ENCODE assay signal across 11 cellular contexts in genomic region chr2:145593280-145593679, GRCh38.
DNase-seq lines count a peak whose midpoint lies in the region; ATAC-seq and TF ChIP-seq lines count a peak whose summit lies in the region.
"Had no signal": no experiment of that assay in that cellular context is flagged by ENCODE, and none has a peak within 500 bp of the region (broad histone marks: within the 10 kb centered on the region; RNA-seq: fewer than 3 reads in every experiment).

No MANE protein-coding gene starts in this region.

- intact Hi-C loops in CD8-positive, alpha-beta T cell (cut with DNase I, micrococcal nuclease): no loop called here
- intact Hi-C loops in heart left ventricle (cut with DNase I): no loop called here

- H3K27me3 ChIP-seq in SU-DHL-6 (ENCODE audit: low read length): no peaks in the 10 kb centered on the region
- H3K27me3 ChIP-seq in CD8-positive, alpha-beta T cell (ENCODE audit: insufficient read depth, low read length): no peaks in the 10 kb centered on the region
- no peaks in the 10 kb centered on the region for H3K27me3 ChIP-seq in CD8-positive, alpha-beta memory T cell (ENCODE audit: insufficient read depth, low read length, poor library complexity, severe bottlenecking)
- H3K27me3 ChIP-seq in heart left ventricle: no peaks in the 10 kb centered on the region
- H3K27me3 ChIP-seq: esophagus squamous epithelium had no signal

- no peaks in the 10 kb centered on the region for H3K36me3 Mint-ChIP-seq in CD8-positive, alpha-beta T cell
- H3K36me3 Mint-ChIP-seq in CD8-positive, alpha-beta memory T cell: no peaks in the 10 kb centered on the region
- H3K36me3 Mint-ChIP-seq: natural killer cell had no signal

- no peak overlapping the region for H3K4me3 Mint-ChIP-seq in CD8-positive, alpha-beta T cell
- H3K4me3 Mint-ChIP-seq in CD8-positive, alpha-beta memory T cell: no peak overlapping the region
- H3K4me3 Mint-ChIP-seq: natural killer cell had no signal

- no peaks in the 10 kb centered on the region for H3K27me3 Mint-ChIP-seq in CD8-positive, alpha-beta T cell (ENCODE audit: low read depth)
- H3K27me3 Mint-ChIP-seq in CD8-positive, alpha-beta memory T cell: no peaks in the 10 kb centered on the region

- H3K9me2 ChIP-seq in SU-DHL-6 (replicated peaks; ENCODE audit: insufficient read depth, low read length): no peaks in the 10 kb centered on the region

- no peaks in the 10 kb centered on the region for H3K4me1 Mint-ChIP-seq in CD8-positive, alpha-beta T cell (ENCODE audit: low read depth)
- H3K4me1 Mint-ChIP-seq in CD8-positive, alpha-beta memory T cell: no peaks in the 10 kb centered on the region
- H3K4me1 Mint-ChIP-seq: natural killer cell had no signal

- H3K79me2 ChIP-seq in SU-DHL-6 (ENCODE audit: insufficient read depth, low read length): no peaks in the 10 kb centered on the region

- no peaks in the 10 kb centered on the region for H3K36me3 ChIP-seq in SU-DHL-6 (ENCODE audit: low read length)
- H3K36me3 ChIP-seq in CD8-positive, alpha-beta T cell (ENCODE audit: insufficient read depth, low read length): no peaks in the 10 kb centered on the region
- no peaks in the 10 kb centered on the region for H3K36me3 ChIP-seq in CD8-positive, alpha-beta memory T cell (ENCODE audit: insufficient read depth, low read length)
- H3K36me3 ChIP-seq in heart left ventricle: no peaks in the 10 kb centered on the region
- H3K36me3 ChIP-seq: esophagus squamous epithelium had no signal

- H3K9me3 ChIP-seq in SU-DHL-6 (ENCODE audit: insufficient read depth, low read length) (no peaks in the 10 kb centered on the region), heart left ventricle (no peaks in the 10 kb centered on the region)
- H3K9me3 ChIP-seq in CD8-positive, alpha-beta T cell (ENCODE audit: low read length): no peaks in the 10 kb centered on the region
- H3K9me3 ChIP-seq in CD8-positive, alpha-beta memory T cell (ENCODE audit: low read length): no peaks in the 10 kb centered on the region
- H3K9me3 ChIP-seq: esophagus squamous epithelium had no signal

- H3K4me1 ChIP-seq in CD8-positive, alpha-beta T cell (ENCODE audit: insufficient read depth, low read length): no peaks in the 10 kb centered on the region
- H3K4me1 ChIP-seq in CD8-positive, alpha-beta memory T cell (ENCODE audit: insufficient read depth, low read length): no peaks in the 10 kb centered on the region
- peaks cover 0 to 17% (median 0%) of the 10 kb centered on the region in 12 donors for H3K4me1 ChIP-seq in heart left ventricle

- peak overlapping the region; percentile 38 for H3K4me2 ChIP-seq in SU-DHL-6 (ENCODE audit: low read depth, low read length, poor library complexity, severe bottlenecking)

- no peaks in the 10 kb centered on the region for H3K9me3 Mint-ChIP-seq in CD8-positive, alpha-beta T cell
- no peaks in the 10 kb centered on the region for H3K9me3 Mint-ChIP-seq in CD8-positive, alpha-beta memory T cell
- H3K9me3 Mint-ChIP-seq: natural killer cell had no signal

- DNase-seq in GM12865 (ENCODE audit: low read depth) (peak; percentile 9), heart left ventricle (no peak)
- no peak for DNase-seq in stimulated activated naive CD4-positive, alpha-beta T cell (lab: John Stamatoyannopoulos, UW)
- no peak for DNase-seq in CD8-positive, alpha-beta T cell
- no peak for DNase-seq in CD8-positive, alpha-beta memory T cell
- DNase-seq: esophagus squamous epithelium, natural killer cell had no signal

- H2AFZ ChIP-seq in SU-DHL-6 (ENCODE audit: low read depth, low read length, severe bottlenecking): no peak overlapping the region

- H3K4me3 ChIP-seq in GM12865 (ENCODE audit: low read depth, low read length) (no peak overlapping the region), SU-DHL-6 (ENCODE audit: insufficient read depth, low read length, poor library complexity, severe bottlenecking) (no peak overlapping the region), heart left ventricle (no peak overlapping the region)
- no peak overlapping the region for H3K4me3 ChIP-seq in CD8-positive, alpha-beta T cell (ENCODE audit: low read depth, low read length)
- H3K4me3 ChIP-seq in CD8-positive, alpha-beta memory T cell (ENCODE audit: low read length): no peak overlapping the region
- H3K4me3 ChIP-seq: esophagus squamous epithelium had no signal

- TF ChIP-seq CTCF in GM12865 (IDR thresholded peaks at IDR 0.05; ENCODE audit: insufficient read depth, low read depth, low read length, missing control alignments) (no peak), SU-DHL-6 (IDR thresholded peaks at IDR 0.05; ENCODE audit: insufficient read depth, low read length, poor library complexity, severe bottlenecking) (no peak), heart left ventricle (IDR thresholded peaks at IDR 0.05) (no peak)
- no peak for TF ChIP-seq CTCF in CD8-positive, alpha-beta T cell (IDR thresholded peaks at IDR 0.05)

- H4K20me1 ChIP-seq in SU-DHL-6 (ENCODE audit: low read depth, low read length): no peaks in the 10 kb centered on the region

- peak overlapping the region; percentile 34 for H3K27ac ChIP-seq in SU-DHL-6 (ENCODE audit: low read depth, low read length)
- no peak overlapping the region for H3K27ac ChIP-seq in CD8-positive, alpha-beta T cell (ENCODE audit: low read depth, low read length)
- H3K27ac ChIP-seq in CD8-positive, alpha-beta memory T cell (ENCODE audit: low read depth, low read length): no peak overlapping the region
- no peak overlapping the region for H3K27ac ChIP-seq in heart left ventricle
- H3K27ac ChIP-seq: esophagus squamous epithelium, VCaP had no signal

- CTCF ChIA-PET in CD8-positive, alpha-beta T cell (lab: Charles Lee): no interaction called here
- CTCF ChIA-PET in CD8-positive, alpha-beta memory T cell (lab: Charles Lee): no interaction called here

- H3K27ac Mint-ChIP-seq in CD8-positive, alpha-beta T cell: no peak overlapping the region
- H3K27ac Mint-ChIP-seq in CD8-positive, alpha-beta memory T cell: no peak overlapping the region
- H3K27ac Mint-ChIP-seq: natural killer cell had no signal

- POLR2A ChIA-PET in CD8-positive, alpha-beta T cell (lab: Charles Lee): no interaction called here
- POLR2A ChIA-PET in CD8-positive, alpha-beta memory T cell (lab: Charles Lee): no interaction called here

- no peak for TF ChIP-seq POLR2A in heart left ventricle (IDR thresholded peaks at IDR 0.05)

- H3K9ac ChIP-seq in SU-DHL-6 (ENCODE audit: low read length): no peak overlapping the region

- ATAC-seq in GM21381 (IDR thresholded peaks at IDR 0.05; ENCODE audit: unreplicated experiment) (peak; percentile 38), HG03045 (IDR thresholded peaks at IDR 0.05; ENCODE audit: unreplicated experiment) (peak; percentile 48), heart left ventricle (no peak)
- ATAC-seq in CD8-positive, alpha-beta T cell: no peak
- ATAC-seq: natural killer cell had no signal

- peaks cover 6% of the 10 kb centered on the region; the same call in 1 of the 2 replicates for H3F3A ChIP-seq in SU-DHL-6 (ENCODE audit: insufficient read depth)

- WGBS in heart left ventricle, 4 donors: 80 to 89% (median 85%) methylated on average over 1 of the region's 1 CpG

Comparison
In these comparisons a context has a peak if more than half of its experiments do, and no peak if none do; other contexts are left out.
1. ATAC-seq: peak in GM21381 (single experiment) and HG03045 (single experiment); none in CD8-positive, alpha-beta T cell (single experiment) and heart left ventricle (0 of 4).